Comparison of ENCODE assay signal across 7 cellular contexts in genomic region chr9:130433168-130433946, GRCh38. TPM values are rescaled to one million over a fixed set of nuclear protein-coding genes. Genes with fewer than 3 reads are reported as not detected.
DNase-seq lines count a peak whose midpoint lies in the region; ATAC-seq and TF ChIP-seq lines count a peak whose summit lies in the region.

No MANE protein-coding gene starts in this region.

- WGBS in body of pancreas, 2 donors, result 3 to 11% methylated on average over 6 to 92 of the region's 92 CpGs

- no peak overlapping the region for H3K27ac ChIP-seq in body of pancreas

- intact Hi-C loops in body of pancreas (cut with DNase I), result no loop called here

- DNase-seq in NCI-H345 (lab: John Stamatoyannopoulos, UW), result peak; percentile 64
- DNase-seq in body of pancreas, result peak; percentile 12 to 49 (median 36)
- no peak for DNase-seq in kidney epithelial cell (ENCODE audit: low read depth)
- DNase-seq in stimulated activated CD8-positive, alpha-beta memory T cell treated with anti-CD3 and anti-CD28 coated beads, Interleukin-4, amount 100 ng/mL, for 24 hours (ENCODE audit: low read depth), result peak; percentile 47

- H3K36me3 ChIP-seq in body of pancreas (replicated peaks in 1 of 2; ENCODE audit: insufficient read depth in 1 of 2, low read depth in 2 of 2) (no peaks in the 10 kb centered on the region), kidney epithelial cell (ENCODE audit: control insufficient read depth, insufficient read depth, low read length) (no peaks in the 10 kb centered on the region)

- H3K27me3 ChIP-seq in body of pancreas (peaks cover 0 to 4% of the 10 kb centered on the region in 2 donors), kidney epithelial cell (ENCODE audit: control insufficient read depth, insufficient read depth, low read length) (peaks cover 22% of the 10 kb centered on the region)

- no peak for TF ChIP-seq POLR2A in body of pancreas (IDR thresholded peaks at IDR 0.05)

- H3K9me3 ChIP-seq in body of pancreas, result no peaks in the 10 kb centered on the region

- H3K4me1 ChIP-seq in body of pancreas, result peaks cover 13% of the 10 kb centered on the region

- H3K4me3 ChIP-seq in body of pancreas, result no peak overlapping the region
- peak overlapping the region; percentile 3 for H3K4me3 ChIP-seq in kidney epithelial cell (ENCODE audit: low read depth, low read length)

- ATAC-seq in body of pancreas, result peak; percentile 80
- ATAC-seq in HG02623 (IDR thresholded peaks at IDR 0.05; ENCODE audit: unreplicated experiment), result no peak
- ATAC-seq in GM21723 (IDR thresholded peaks at IDR 0.05; ENCODE audit: unreplicated experiment), result no peak

- TF ChIP-seq CTCF in GM12872 (IDR thresholded peaks at IDR 0.05; ENCODE audit: insufficient read depth, low read depth, low read length) (peak; percentile 36; the same call in 1 of the 3 replicates), body of pancreas (IDR thresholded peaks at IDR 0.05) (peak; percentile 43 to 66 (median 50)), kidney epithelial cell (IDR thresholded peaks at IDR 0.05; ENCODE audit: insufficient read depth, low read length, poor library complexity, severe bottlenecking) (peak; percentile 3)

RNA-seq across cellular contexts. Expression of gene ASS1, which starts 11.4 kb away (rescaled TPM):
- total RNA-seq in body of pancreas, result 100 to 1,000 TPM in 1 of 2 donors, 10 to 100 TPM in 1; 31.6 to 120 TPM
- total RNA-seq in kidney epithelial cell, result 45.6 and 50.8 TPM in 2 replicates
